8 cellular contexts compared by ENCODE assay signal in genomic region chr4:168076989-168077725, GRCh38. TPM values are rescaled to one million over a fixed set of nuclear protein-coding genes. Genes with fewer than 3 reads are reported as not detected.
DNase-seq lines count a peak whose midpoint lies in the region; ATAC-seq, FAIRE-seq and TF ChIP-seq lines count a peak whose summit lies in the region.

No MANE protein-coding gene starts in this region.

- no peaks in the 10 kb centered on the region for H3K9me3 ChIP-seq in Karpas-422 (ENCODE audit: low read length)

- H3K27me3 Mint-ChIP-seq in activated T-cell treated with anti-CD3 and anti-CD28 coated beads, Interleukin-2, amount 50 U/mL, for 4 hours (ENCODE audit: low read depth), result no peaks in the 10 kb centered on the region

- H3K9me3 Mint-ChIP-seq in activated T-cell treated with anti-CD3 and anti-CD28 coated beads, Interleukin-2, amount 50 U/mL, for 4 hours, result no peaks in the 10 kb centered on the region

- H3K9ac ChIP-seq in Karpas-422 (ENCODE audit: low read length), result no peak overlapping the region

- no peaks in the 10 kb centered on the region for H3K79me2 ChIP-seq in Karpas-422 (ENCODE audit: low read length)

- H4K20me1 ChIP-seq in Karpas-422 (ENCODE audit: insufficient read depth, low read depth, low read length), result no peaks in the 10 kb centered on the region

- peak; percentile 98 for FAIRE-seq in bronchial epithelial cell (lab: Jason Lieb, UNC)

- no peak overlapping the region for H3K4me2 ChIP-seq in Karpas-422 (ENCODE audit: low read depth, low read length, poor library complexity, severe bottlenecking)

- no peaks in the 10 kb centered on the region for H3K27me3 ChIP-seq in H7 (ENCODE audit: control insufficient read depth, insufficient read depth, low read length)
- no peaks in the 10 kb centered on the region for H3K27me3 ChIP-seq in Karpas-422 (ENCODE audit: low read length)
- H3K27me3 ChIP-seq in bronchial epithelial cell (ENCODE audit: control insufficient read depth, insufficient read depth, low read length), result no peaks in the 10 kb centered on the region

- no peaks in the 10 kb centered on the region for H3K4me1 ChIP-seq in Karpas-422 (ENCODE audit: low read length)

- H3K36me3 ChIP-seq in H7 (replicated peaks; ENCODE audit: control insufficient read depth, insufficient read depth, low read length) (no peaks in the 10 kb centered on the region), Karpas-422 (ENCODE audit: insufficient read depth, low read length) (no peaks in the 10 kb centered on the region), bronchial epithelial cell (ENCODE audit: control insufficient read depth, insufficient read depth, low read length) (no peaks in the 10 kb centered on the region)

- H3K4me3 ChIP-seq in H7 (ENCODE audit: insufficient read depth, low read depth, low read length) (no peak overlapping the region), Karpas-422 (ENCODE audit: low read length) (no peak overlapping the region), bronchial epithelial cell (ENCODE audit: low read depth, low read length) (no peak overlapping the region)

- no peak overlapping the region for H3K4me3 Mint-ChIP-seq in activated T-cell treated with anti-CD3 and anti-CD28 coated beads, Interleukin-2, amount 50 U/mL, for 4 hours

- no peaks in the 10 kb centered on the region for H3K4me1 Mint-ChIP-seq in activated T-cell treated with anti-CD3 and anti-CD28 coated beads, Interleukin-2, amount 50 U/mL, for 4 hours (ENCODE audit: low read depth)

- ATAC-seq in activated T-cell treated with anti-CD3 and anti-CD28 coated beads, Interleukin-2, amount 50 U/mL, for 4 hours, result no peak

- no peaks in the 10 kb centered on the region for H3K36me3 Mint-ChIP-seq in activated T-cell treated with anti-CD3 and anti-CD28 coated beads, Interleukin-2, amount 50 U/mL, for 4 hours (ENCODE audit: insufficient read depth)

- DNase-seq in activated T-cell treated with anti-CD3 and anti-CD28 coated beads for 24 hours (ENCODE audit: low read depth) (peak; percentile 16), H7 (peak; percentile 8), Karpas-422 (peak; percentile 77), SK-N-DZ (ENCODE audit: low spot score) (peak; percentile 43), bronchial epithelial cell (ENCODE audit: low read depth) (peak; percentile 76), kidney tubule cell (ENCODE audit: low spot score) (peak; percentile 61)
- DNase-seq in activated T-cell treated with anti-CD3 and anti-CD28 coated beads, Interleukin-2, amount 50 U/mL, for 4 hours, result no peak
- peak; percentile 5 to 24 (median 13) for DNase-seq in stimulated activated CD4-positive, alpha-beta T cell treated with anti-CD3 and anti-CD28 coated beads, TNF-alpha, amount 100 ng/mL, for 48 hours (ENCODE audit: low read depth in 3 of 3)

- no peak overlapping the region for H2AFZ ChIP-seq in Karpas-422 (ENCODE audit: low read length)

- H3K27ac ChIP-seq in Karpas-422 (ENCODE audit: low read length), result no peak overlapping the region

- no peaks in the 10 kb centered on the region for H3K9me2 ChIP-seq in Karpas-422 (replicated peaks; ENCODE audit: insufficient read depth, low read length)

- TF ChIP-seq CTCF in bronchial epithelial cell (IDR thresholded peaks at IDR 0.05; ENCODE audit: insufficient read depth, low read length, severe bottlenecking), result peak; percentile 74

RNA-seq across cellular contexts. Expression of gene ANXA10, which starts 15.2 kb away (rescaled TPM):
- not detected for total RNA-seq in activated T-cell treated with anti-CD3 and anti-CD28 coated beads, Interleukin-2, amount 50 U/mL, for 4 hours
- not detected in 2 replicates for total RNA-seq in H7 (2014; rRNA removed; shearing (Covaris generic))
- total RNA-seq in Karpas-422 (2014; rRNA removed; shearing (Covaris generic); ENCODE audit: low replicate concordance), result not detected in 2 replicates
- polyA plus RNA-seq in SK-N-DZ (2014; cell fraction: cytosol; rRNA removed), result not detected in 2 replicates
- polyA plus RNA-seq in SK-N-DZ (2014; cell fraction: nucleus; rRNA removed), result not detected in 2 replicates
- 0.79 TPM in 1 of 2 replicates, not detected in the other for total RNA-seq in bronchial epithelial cell
